ENCODE assay signal across 35 cellular contexts in genomic region chr11:25225078-25225477, GRCh38.
"Had no signal": no experiment of that assay in that cellular context is flagged by ENCODE, and none has a peak within 500 bp of the region (broad histone marks: within the 10 kb centered on the region; RNA-seq: fewer than 3 reads in every experiment).

No MANE protein-coding gene starts in this region.

- H3K36me3 ChIP-seq: MG63 had no signal

- H3K4me3 ChIP-seq: MG63 had no signal

- H3K9me3 ChIP-seq: MG63 had no signal

- DNase-seq: MG63, MM.1S, MV-4-11, NCI-H1048, NCI-H1092, NCI-H1092 treated with DMSO at 0.1 percent for 48 hours, NCI-H1105, NCI-H1105 treated with DMSO at 0.1 percent for 48 hours, NCI-H1417, NCI-H1417 treated with DMSO at 0.1 percent for 48 hours, NCI-H1436, NCI-H1436 treated with DMSO at 0.1 percent for 48 hours, NCI-H146, NCI-H1694, NCI-H1694 treated with DMSO at 0.1 percent for 48 hours, NCI-H187, NCI-H187 treated with DMSO at 0.1 percent for 48 hours, NCI-H1930, NCI-H2029, NCI-H2029 treated with DMSO at 0.1 percent for 48 hours, NCI-H2081, NCI-H2081 treated with DMSO at 0.1 percent for 48 hours, NCI-H2107, NCI-H2171, NCI-H2171 treated with DMSO at 0.1 percent for 48 hours, NCI-H2227 treated with DMSO at 0.1 percent for 48 hours, NCI-H226, NCI-H345, NCI-H446, NCI-H446 treated with DMSO at 0.1 percent for 48 hours, NCI-H510A, NCI-H510A treated with DMSO at 0.1 percent for 48 hours, NCI-H524, NCI-H524 treated with DMSO at 0.1 percent for 48 hours, NCI-H526 had no signal

- H3K27me3 ChIP-seq: MG63 had no signal
